14 cellular contexts compared by ENCODE assay signal in genomic region chr1:59433440-59433813, GRCh38.
DNase-seq lines count a peak whose midpoint lies in the region; ATAC-seq and TF ChIP-seq lines count a peak whose summit lies in the region.
"Had no signal": no experiment of that assay in that cellular context is flagged by ENCODE, and none has a peak within 500 bp of the region (broad histone marks: within the 10 kb centered on the region; RNA-seq: fewer than 3 reads in every experiment).

No MANE protein-coding gene starts in this region.

- no peaks in the 10 kb centered on the region for H3K9me3 Mint-ChIP-seq in activated T-cell treated with anti-CD3 and anti-CD28 coated beads, Interleukin-2, amount 50 U/mL, for 24 hours
- H3K9me3 Mint-ChIP-seq in stimulated activated naive B cell treated with anti-CD40 and anti-IgM and Interleukin-4, amounts not matched to agents 10 μg/mL and 1 μg/mL and 100 μg/mL, for 72 hours, result peaks cover 0 to 1% of the 10 kb centered on the region in 2 donors
- H3K9me3 Mint-ChIP-seq: activated naive CD4-positive, alpha-beta T cell treated with anti-CD3 and anti-CD28 coated beads, Interleukin-2, amount 50 U/mL, for 24 hours; memory B cell had no signal

- no peaks in the 10 kb centered on the region for H3K36me3 Mint-ChIP-seq in activated T-cell treated with anti-CD3 and anti-CD28 coated beads, Interleukin-2, amount 50 U/mL, for 24 hours (ENCODE audit: low read depth)
- peaks cover 4 to 8% of the 10 kb centered on the region in 2 donors for H3K36me3 Mint-ChIP-seq in stimulated activated naive B cell treated with anti-CD40 and anti-IgM and Interleukin-4, amounts not matched to agents 10 μg/mL and 1 μg/mL and 100 μg/mL, for 72 hours

- DNase-seq in activated T-cell treated with anti-CD3 and anti-CD28 coated beads, Interleukin-2, amount 50 U/mL, for 24 hours, result no peak
- DNase-seq in activated T-cell treated with anti-CD3 and anti-CD28 coated beads, Interleukin-2, amount 50 U/mL, for 1 hour, result no peak
- DNase-seq in RPMI7951 (ENCODE audit: low read depth) (peak; percentile 69), glomerular visceral epithelial cell (ENCODE audit: extremely low spot score) (peak; percentile 18), GM13976 (ENCODE audit: low spot score) (no peak), NCI-H187 treated with DMSO at 0.1 percent for 48 hours (lab: John Stamatoyannopoulos, UW) (no peak)
- no peak for DNase-seq in stimulated activated naive B cell treated with anti-CD40 and anti-IgM and Interleukin-4, amounts not matched to agents 10 μg/mL and 1 μg/mL and 100 μg/mL, for 72 hours
- DNase-seq: cerebellar nuclear complex; NCI-H1417; NCI-H526 treated with DMSO at 0.1 percent for 48 hours; stimulated activated CD4-positive, alpha-beta T cell treated with anti-CD3 and anti-CD28 coated beads, Interleukin-12 subunit alpha, Interleukin-12 subunit beta, amount 100 ng/mL, for 4 hours had no signal

- H3K4me1 Mint-ChIP-seq in activated T-cell treated with anti-CD3 and anti-CD28 coated beads, Interleukin-2, amount 50 U/mL, for 24 hours (ENCODE audit: low read depth), result peaks cover 26% of the 10 kb centered on the region
- H3K4me1 Mint-ChIP-seq in stimulated activated naive B cell treated with anti-CD40 and anti-IgM and Interleukin-4, amounts not matched to agents 10 μg/mL and 1 μg/mL and 100 μg/mL, for 72 hours, result peaks cover 43 to 63% of the 10 kb centered on the region in 2 donors

- no peak for TF ChIP-seq CTCF in GM13976 (IDR thresholded peaks at IDR 0.05; ENCODE audit: borderline replicate concordance, control extremely low read depth, extremely low read depth, insufficient read depth, missing control alignments)

- in situ Hi-C loops in GM13976 (cut with MboI; ENCODE audit: low sequenced_read_pairs, unreplicated experiment), result no loop called here

- H3K4me3 Mint-ChIP-seq in activated T-cell treated with anti-CD3 and anti-CD28 coated beads, Interleukin-2, amount 50 U/mL, for 24 hours, result no peak overlapping the region
- peak overlapping the region; percentile 36 to 47 for H3K4me3 Mint-ChIP-seq in stimulated activated naive B cell treated with anti-CD40 and anti-IgM and Interleukin-4, amounts not matched to agents 10 μg/mL and 1 μg/mL and 100 μg/mL, for 72 hours
- H3K4me3 Mint-ChIP-seq: activated naive CD4-positive, alpha-beta T cell treated with anti-CD3 and anti-CD28 coated beads, Interleukin-2, amount 50 U/mL, for 24 hours; memory B cell had no signal

- H3K27me3 Mint-ChIP-seq in activated T-cell treated with anti-CD3 and anti-CD28 coated beads, Interleukin-2, amount 50 U/mL, for 24 hours, result no peaks in the 10 kb centered on the region
- H3K27me3 Mint-ChIP-seq in stimulated activated naive B cell treated with anti-CD40 and anti-IgM and Interleukin-4, amounts not matched to agents 10 μg/mL and 1 μg/mL and 100 μg/mL, for 72 hours, result no peaks in the 10 kb centered on the region
- H3K27me3 Mint-ChIP-seq: activated naive CD4-positive, alpha-beta T cell treated with anti-CD3 and anti-CD28 coated beads, Interleukin-2, amount 50 U/mL, for 24 hours; memory B cell had no signal

- H3K27ac Mint-ChIP-seq in activated T-cell treated with anti-CD3 and anti-CD28 coated beads, Interleukin-2, amount 50 U/mL, for 24 hours, result peak overlapping the region; percentile 88
- peak overlapping the region; percentile 89 for H3K27ac Mint-ChIP-seq in stimulated activated naive B cell treated with anti-CD40 and anti-IgM and Interleukin-4, amounts not matched to agents 10 μg/mL and 1 μg/mL and 100 μg/mL, for 72 hours
- H3K27ac Mint-ChIP-seq: activated naive CD4-positive, alpha-beta T cell treated with anti-CD3 and anti-CD28 coated beads, Interleukin-2, amount 50 U/mL, for 24 hours; memory B cell had no signal

- ATAC-seq in stimulated activated naive B cell treated with anti-CD40 and anti-IgM and Interleukin-4, amounts not matched to agents 10 μg/mL and 1 μg/mL and 100 μg/mL, for 72 hours (replicated peaks), result peak in 1 of 2 donors; percentile 6
- ATAC-seq in GM21825 (IDR thresholded peaks at IDR 0.05; ENCODE audit: unreplicated experiment), result no peak

Comparison
In these comparisons a context has a peak if more than half of its experiments do, and no peak if none do; other contexts are left out.
1. DNase-seq: peak in RPMI7951 (single experiment) and glomerular visceral epithelial cell (single experiment); none in activated T-cell treated with anti-CD3 and anti-CD28 coated beads, Interleukin-2, amount 50 U/mL, for 24 hours (single experiment), activated T-cell treated with anti-CD3 and anti-CD28 coated beads, Interleukin-2, amount 50 U/mL, for 1 hour (single experiment), stimulated activated naive B cell treated with anti-CD40 and anti-IgM and Interleukin-4, amounts not matched to agents 10 μg/mL and 1 μg/mL and 100 μg/mL, for 72 hours (single experiment), GM13976 (single experiment) and NCI-H187 treated with DMSO at 0.1 percent for 48 hours (single experiment).